ENCODE assay signal across 8 cellular contexts in the genomic region with DNA sequence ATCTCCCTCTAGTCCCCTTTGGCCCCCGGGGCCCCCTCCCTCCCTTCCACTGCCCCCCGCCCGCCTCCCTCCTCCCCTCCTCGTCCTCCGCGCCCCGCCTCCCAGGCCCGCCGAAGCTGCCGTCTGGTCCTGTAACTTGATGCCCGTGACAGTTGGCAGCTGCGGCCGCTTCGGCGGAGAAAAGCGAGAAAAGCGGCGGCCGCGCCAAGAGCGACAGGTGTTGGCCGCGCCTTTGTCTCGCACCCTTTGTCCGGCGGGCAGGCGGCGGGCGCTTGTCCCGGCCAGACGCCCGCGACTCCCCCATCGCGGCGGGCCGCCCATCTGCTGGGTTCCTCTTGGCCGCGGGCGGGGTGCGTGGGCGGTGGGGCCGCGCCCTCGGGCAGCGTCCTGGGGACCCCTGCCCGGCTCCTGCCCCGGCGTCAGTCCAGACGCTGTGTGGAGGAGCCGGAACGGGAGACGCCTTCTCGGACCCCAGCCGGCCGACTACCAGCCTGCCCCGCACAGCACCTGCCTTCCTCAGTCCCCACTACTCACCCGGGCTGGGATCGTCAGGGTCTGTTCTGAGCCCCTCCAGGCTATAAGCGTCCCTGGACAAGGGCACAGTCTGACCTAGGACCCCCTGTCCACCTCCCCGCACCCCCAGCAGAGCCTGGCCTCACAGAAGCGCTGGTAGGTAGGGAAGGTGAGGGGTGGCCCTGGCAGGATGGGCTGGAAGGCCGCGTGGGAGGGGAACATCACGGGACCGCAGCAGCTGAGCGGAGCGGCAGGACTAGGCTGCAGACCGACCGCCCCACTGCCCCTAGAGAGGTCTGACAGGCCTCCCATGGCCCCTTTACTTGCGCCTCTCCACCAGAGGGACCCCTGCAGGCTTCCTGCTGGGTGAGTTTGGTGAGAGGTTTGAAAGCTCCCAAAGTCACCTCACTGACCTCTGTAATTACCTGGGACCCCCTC. TPM values are rescaled to one million over a fixed set of nuclear protein-coding genes. Genes with fewer than 3 reads are reported as not detected.
DNase-seq lines count a peak whose midpoint lies in the region; ATAC-seq and TF ChIP-seq lines count a peak whose summit lies in the region.

No MANE protein-coding gene starts in this region.

- no peak for TF ChIP-seq POLR2A in thyroid gland (IDR thresholded peaks at IDR 0.05)

- peaks cover 9 to 14% of the 10 kb centered on the region in 2 donors for H3K36me3 ChIP-seq in thyroid gland

- peaks cover 5% of the 10 kb centered on the region for H3K4me1 Mint-ChIP-seq in activated naive CD4-positive, alpha-beta T cell treated with anti-CD3 and anti-CD28 coated beads, Interleukin-2, amount 50 U/mL, for 24 hours
- peaks cover 2% of the 10 kb centered on the region for H3K4me1 Mint-ChIP-seq in activated naive CD8-positive, alpha-beta T cell treated with anti-CD3 and anti-CD28 coated beads for 36 hours

- no peaks in the 10 kb centered on the region for H3K27me3 ChIP-seq in thyroid gland

- H3K27ac Mint-ChIP-seq in activated naive CD4-positive, alpha-beta T cell treated with anti-CD3 and anti-CD28 coated beads, Interleukin-2, amount 50 U/mL, for 24 hours: no peak overlapping the region
- no peak overlapping the region for H3K27ac Mint-ChIP-seq in activated naive CD4-positive, alpha-beta T cell treated with anti-CD3 and anti-CD28 coated beads, Interleukin-2, amount 50 U/mL, for 72 hours
- no peak overlapping the region for H3K27ac Mint-ChIP-seq in activated naive CD8-positive, alpha-beta T cell treated with anti-CD3 and anti-CD28 coated beads for 36 hours

- no peak for ATAC-seq in activated naive CD4-positive, alpha-beta T cell treated with anti-CD3 and anti-CD28 coated beads, Interleukin-2, amount 50 U/mL, for 72 hours
- ATAC-seq in HG02938 (IDR thresholded peaks at IDR 0.05; ENCODE audit: unreplicated experiment): no peak

- TF ChIP-seq CTCF in thyroid gland (IDR thresholded peaks at IDR 0.05): no peak

- no peaks in the 10 kb centered on the region for H3K9me3 Mint-ChIP-seq in activated naive CD4-positive, alpha-beta T cell treated with anti-CD3 and anti-CD28 coated beads, Interleukin-2, amount 50 U/mL, for 24 hours
- H3K9me3 Mint-ChIP-seq in activated naive CD4-positive, alpha-beta T cell treated with anti-CD3 and anti-CD28 coated beads, Interleukin-2, amount 50 U/mL, for 72 hours: no peaks in the 10 kb centered on the region
- H3K9me3 Mint-ChIP-seq in activated naive CD8-positive, alpha-beta T cell treated with anti-CD3 and anti-CD28 coated beads for 36 hours: no peaks in the 10 kb centered on the region

- peak overlapping the region; percentile 64 for H3K4me3 Mint-ChIP-seq in activated naive CD4-positive, alpha-beta T cell treated with anti-CD3 and anti-CD28 coated beads, Interleukin-2, amount 50 U/mL, for 24 hours
- peak overlapping the region; percentile 40 for H3K4me3 Mint-ChIP-seq in activated naive CD8-positive, alpha-beta T cell treated with anti-CD3 and anti-CD28 coated beads for 36 hours

- WGBS in thyroid gland, 2 donors: 38 to 48% methylated on average over 12 to 14 of the region's 71 CpGs

- H3K36me3 Mint-ChIP-seq in activated naive CD4-positive, alpha-beta T cell treated with anti-CD3 and anti-CD28 coated beads, Interleukin-2, amount 50 U/mL, for 24 hours: peaks cover 4% of the 10 kb centered on the region
- H3K36me3 Mint-ChIP-seq in activated naive CD4-positive, alpha-beta T cell treated with anti-CD3 and anti-CD28 coated beads, Interleukin-2, amount 50 U/mL, for 72 hours: peaks cover 0 to 5% of the 10 kb centered on the region in 2 donors
- peaks cover 5% of the 10 kb centered on the region for H3K36me3 Mint-ChIP-seq in activated naive CD8-positive, alpha-beta T cell treated with anti-CD3 and anti-CD28 coated beads for 36 hours

- H3K9me3 ChIP-seq in thyroid gland: no peaks in the 10 kb centered on the region

- H3K27ac ChIP-seq in thyroid gland: no peak overlapping the region

- peaks cover 10 to 17% of the 10 kb centered on the region in 2 donors for H3K4me1 ChIP-seq in thyroid gland

- peaks cover 1% of the 10 kb centered on the region for H3K27me3 Mint-ChIP-seq in activated naive CD4-positive, alpha-beta T cell treated with anti-CD3 and anti-CD28 coated beads, Interleukin-2, amount 50 U/mL, for 24 hours
- peaks cover 30% of the 10 kb centered on the region for H3K27me3 Mint-ChIP-seq in activated naive CD8-positive, alpha-beta T cell treated with anti-CD3 and anti-CD28 coated beads for 36 hours

- DNase-seq in activated naive CD4-positive, alpha-beta T cell treated with anti-CD3 and anti-CD28 coated beads, Interleukin-2, amount 50 U/mL, for 72 hours (ENCODE audit: low spot score in 2 of 2): no peak
- DNase-seq in NCI-H2171 (lab: John Stamatoyannopoulos, UW) (peak; percentile 74), islet precursor cell (peak; percentile 85), thyroid gland (peak; percentile 79 to 88), AML-193 (lab: John Stamatoyannopoulos, UW) (no peak)
- DNase-seq in activated naive CD8-positive, alpha-beta T cell treated with anti-CD3 and anti-CD28 coated beads for 36 hours: no peak

- intact Hi-C loops in thyroid gland (cut with DNase I): no loop called here

- peak overlapping the region in 1 of 3 donors; percentile 35 for H3K4me3 ChIP-seq in thyroid gland (replicated peaks in 1 of 3)

RNA-seq across cellular contexts. Expression of a gene that starts 1.2 kb away (rescaled TPM):
- total RNA-seq in activated naive CD4-positive, alpha-beta T cell treated with anti-CD3 and anti-CD28 coated beads, Interleukin-2, amount 50 U/mL, for 72 hours: 1 to 10 TPM; 4.7 to 5.1 TPM
- total RNA-seq in activated naive CD8-positive, alpha-beta T cell treated with anti-CD3 and anti-CD28 coated beads for 36 hours: 1 to 10 TPM; 3.5 to 4.0 TPM
- total RNA-seq in thyroid gland: 1 to 10 TPM; 2.9 to 9.0 (median 6.8) TPM

RNA-seq across cellular contexts. Expression of a gene that starts 37.5 kb away (rescaled TPM):
- 10 to 100 TPM; 40.7 to 64.8 TPM for total RNA-seq in activated naive CD4-positive, alpha-beta T cell treated with anti-CD3 and anti-CD28 coated beads, Interleukin-2, amount 50 U/mL, for 72 hours
- total RNA-seq in activated naive CD8-positive, alpha-beta T cell treated with anti-CD3 and anti-CD28 coated beads for 36 hours: 10 to 100 TPM; 52.9 to 54.7 TPM
- 10 to 100 TPM; 33.4 to 52.0 (median 41.0) TPM for total RNA-seq in thyroid gland

RNA-seq across cellular contexts. Expression of a gene that starts 47.4 kb away (rescaled TPM):
- 10 to 100 TPM; 11.5 to 15.0 TPM for total RNA-seq in activated naive CD4-positive, alpha-beta T cell treated with anti-CD3 and anti-CD28 coated beads, Interleukin-2, amount 50 U/mL, for 72 hours
- total RNA-seq in activated naive CD8-positive, alpha-beta T cell treated with anti-CD3 and anti-CD28 coated beads for 36 hours: 10 to 100 TPM; 15.3 to 17.5 TPM
- total RNA-seq in thyroid gland: 10 to 100 TPM in 2 of 4 donors, 1 to 10 TPM in 2; 6.5 to 17.6 (median 9.6) TPM

Comparison
In these comparisons a context has a peak if more than half of its experiments do, and no peak if none do; other contexts are left out.
1. DNase-seq: peak in NCI-H2171 (single experiment), islet precursor cell (single experiment) and thyroid gland (2 of 2); none in activated naive CD4-positive, alpha-beta T cell treated with anti-CD3 and anti-CD28 coated beads, Interleukin-2, amount 50 U/mL, for 72 hours (0 of 2), activated naive CD8-positive, alpha-beta T cell treated with anti-CD3 and anti-CD28 coated beads for 36 hours (single experiment) and AML-193 (0 of 2).